ENCODE assay signal across 25 cellular contexts in genomic region chr11:91691872-91692271, GRCh38.
"Had no signal": no experiment of that assay in that cellular context is flagged by ENCODE, and none has a peak within 500 bp of the region (broad histone marks: within the 10 kb centered on the region; RNA-seq: fewer than 3 reads in every experiment).

No MANE protein-coding gene starts in this region.

- H3K36me3 ChIP-seq: neural progenitor cell, ovary, right lobe of liver, sigmoid colon, stomach, thoracic aorta, thyroid gland, tibial nerve, upper lobe of left lung, vagina had no signal

- H3K9me3 ChIP-seq: ovary, psoas muscle, right lobe of liver, sigmoid colon, stomach, thoracic aorta, thyroid gland, tibial nerve, upper lobe of left lung, vagina had no signal

- H3K27ac ChIP-seq: neural progenitor cell, ovary, parathyroid adenoma, psoas muscle, right lobe of liver, sigmoid colon, stomach, thoracic aorta, thyroid gland, tibial nerve, upper lobe of left lung, vagina had no signal

- H3K27me3 ChIP-seq: neural progenitor cell, ovary, right lobe of liver, sigmoid colon, stomach, thyroid gland, tibial nerve, upper lobe of left lung, vagina had no signal

- H3K4me1 ChIP-seq: neural progenitor cell, parathyroid adenoma, psoas muscle, right lobe of liver, stomach, thyroid gland, tibial nerve, upper lobe of left lung, vagina had no signal

- ATAC-seq: natural killer cell; psoas muscle; right cardiac atrium; right lobe of liver; stimulated activated effector memory CD8-positive, alpha-beta T cell treated with anti-CD3 and anti-CD28 coated beads, Interleukin-12 subunit alpha, Interleukin-12 subunit beta, amount 100 ng/mL, for 72 hours; stimulated activated naive B cell treated with anti-CD40 and anti-IgM and Interleukin-4, amounts not matched to agents 10 μg/mL and 1 μg/mL and 100 μg/mL, for 72 hours had no signal

- DNase-seq: natural killer cell; occipital lobe; ovary; posterior cingulate gyrus; psoas muscle; right cardiac atrium; right lobe of liver; sigmoid colon; small intestine; stimulated activated CD4-positive, alpha-beta T cell treated with anti-CD3 and anti-CD28 coated beads, Interleukin-15, amount 100 ng/mL, for 24 hours; stimulated activated CD4-positive, alpha-beta T cell treated with anti-CD3 and anti-CD28 coated beads, Interleukin-2, amount 100 ng/mL, for 24 hours; stimulated activated CD4-positive, alpha-beta T cell treated with anti-CD3 and anti-CD28 coated beads, Interleukin-2, amount 100 ng/mL, for 48 hours; stimulated activated CD4-positive, alpha-beta T cell treated with anti-CD3 and anti-CD28 coated beads, Interleukin-4, amount 100 ng/mL, for 24 hours; stimulated activated naive B cell treated with anti-CD40 and anti-IgM and Interleukin-4, amounts not matched to agents 10 μg/mL and 1 μg/mL and 100 μg/mL, for 72 hours; stimulated activated naive CD4-positive, alpha-beta T cell treated with Interleukin-2 at 50 U/mL for 16 hours; stomach; thyroid gland; trophoblast cell; upper lobe of left lung had no signal

- H3K4me3 ChIP-seq: neural progenitor cell, ovary, psoas muscle, right lobe of liver, sigmoid colon, stomach, thoracic aorta, thyroid gland, tibial nerve, upper lobe of left lung, vagina had no signal
